Comparison of ENCODE assay signal across 1 cellular context in the genomic region with DNA sequence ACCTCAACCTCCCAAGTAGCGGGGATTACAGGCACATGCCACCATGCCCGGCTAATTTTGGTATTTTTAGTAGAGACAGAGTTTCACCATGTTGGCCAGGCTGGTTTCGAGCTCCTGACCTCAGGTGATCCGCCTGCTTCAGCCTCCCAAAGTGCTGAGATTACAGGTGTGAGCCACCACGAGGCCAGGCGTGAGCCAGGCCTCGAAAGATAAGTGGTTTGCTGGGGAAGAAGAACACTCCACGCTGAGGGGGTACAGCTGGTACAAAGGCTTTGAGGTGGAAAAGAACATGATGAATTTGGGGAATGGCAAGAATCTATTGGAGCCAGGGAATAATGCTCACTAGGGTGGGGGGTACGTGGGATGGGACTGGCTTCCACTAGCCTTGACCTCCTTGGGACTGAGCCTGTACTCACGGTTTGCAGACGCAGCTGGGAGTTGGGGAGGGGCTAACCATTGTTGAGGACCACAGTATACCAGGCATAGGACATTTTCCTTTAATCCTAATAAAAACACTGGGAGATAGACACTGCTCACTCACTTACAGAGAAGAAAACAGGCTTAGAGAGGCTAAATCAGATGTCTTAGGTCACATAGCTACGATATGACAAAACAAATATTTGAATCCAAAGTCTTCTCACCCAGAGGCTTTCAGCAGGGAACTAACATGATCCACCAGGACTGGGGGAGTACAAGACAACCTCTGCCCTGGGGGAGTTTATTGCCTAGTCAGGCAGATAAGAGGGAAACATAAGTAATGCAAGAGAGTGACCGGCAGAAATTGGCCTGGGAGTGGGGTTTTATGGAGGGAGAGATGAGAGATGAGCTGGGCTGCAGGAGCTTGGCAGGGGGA.
A peak's percentile ranks its signal among the peaks of the same experiment; 100 is the strongest.
TF ChIP-seq lines count a peak whose summit lies in the region.

No MANE protein-coding gene starts in this region.

TF ChIP-seq in K562, 482 proteins besides CTCF, POLR2A, EP300 and RAD21:
- no peak for TF ChIP-seq RBM14 (IDR thresholded peaks at IDR 0.05; ENCODE audit: borderline replicate concordance, insufficient read depth, low read depth, low read length)
- TF ChIP-seq RHOXF2B (CRISPR knock-in tag; conservative IDR thresholded peaks at IDR 0.05), result no peak
- TF ChIP-seq, protein P1, sequence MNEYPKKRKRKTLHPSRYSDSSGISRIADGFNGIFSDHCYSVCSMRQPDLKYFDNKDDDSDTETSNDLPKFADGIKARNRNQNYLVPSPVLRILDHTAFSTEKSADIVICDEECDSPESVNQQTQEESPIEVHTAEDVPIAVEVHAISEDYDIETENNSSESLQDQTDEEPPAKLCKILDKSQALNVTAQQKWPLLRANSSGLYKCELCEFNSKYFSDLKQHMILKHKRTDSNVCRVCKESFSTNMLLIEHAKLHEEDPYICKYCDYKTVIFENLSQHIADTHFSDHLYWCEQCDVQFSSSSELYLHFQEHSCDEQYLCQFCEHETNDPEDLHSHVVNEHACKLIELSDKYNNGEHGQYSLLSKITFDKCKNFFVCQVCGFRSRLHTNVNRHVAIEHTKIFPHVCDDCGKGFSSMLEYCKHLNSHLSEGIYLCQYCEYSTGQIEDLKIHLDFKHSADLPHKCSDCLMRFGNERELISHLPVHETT (CRISPR knock-in tag; conservative IDR thresholded peaks at IDR 0.05 in 1 of 2, IDR thresholded peaks at IDR 0.05 in 1 of 2), result no peak
- TF ChIP-seq NCOR1 (IDR thresholded peaks at IDR 0.05), result peak; percentile 49
- peak; percentile 86 for TF ChIP-seq ZNF707 (CRISPR knock-in tag; conservative IDR thresholded peaks at IDR 0.05)
- TF ChIP-seq HDAC1 (IDR thresholded peaks at IDR 0.05), result 0 out of 4 replicates have a peak, but pooled peaks of 1 of the 2 experiments have one; percentile 47
- TF ChIP-seq KDM1A (IDR thresholded peaks at IDR 0.05), result peak; percentile 70 to 79; a peak in 3 of 4 replicates
- TF ChIP-seq EGR1 (conservative IDR thresholded peaks at IDR 0.05), result peak; percentile 29; the same call in 1 of the 2 replicates
- peak; percentile 65 for TF ChIP-seq NFE2 (IDR thresholded peaks at IDR 0.05; ENCODE audit: low read depth)
- TF ChIP-seq, protein P2, sequence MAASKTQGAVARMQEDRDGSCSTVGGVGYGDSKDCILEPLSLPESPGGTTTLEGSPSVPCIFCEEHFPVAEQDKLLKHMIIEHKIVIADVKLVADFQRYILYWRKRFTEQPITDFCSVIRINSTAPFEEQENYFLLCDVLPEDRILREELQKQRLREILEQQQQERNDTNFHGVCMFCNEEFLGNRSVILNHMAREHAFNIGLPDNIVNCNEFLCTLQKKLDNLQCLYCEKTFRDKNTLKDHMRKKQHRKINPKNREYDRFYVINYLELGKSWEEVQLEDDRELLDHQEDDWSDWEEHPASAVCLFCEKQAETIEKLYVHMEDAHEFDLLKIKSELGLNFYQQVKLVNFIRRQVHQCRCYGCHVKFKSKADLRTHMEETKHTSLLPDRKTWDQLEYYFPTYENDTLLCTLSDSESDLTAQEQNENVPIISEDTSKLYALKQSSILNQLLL (CRISPR knock-in tag; IDR thresholded peaks at IDR 0.05; ENCODE audit: borderline replicate concordance), result no peak
- no peak for TF ChIP-seq PHTF2 (CRISPR knock-in tag; IDR thresholded peaks at IDR 0.05)
- peak; percentile 48 for TF ChIP-seq TCF3 (CRISPR knock-in tag; IDR thresholded peaks at IDR 0.05)
- peak; percentile 10 for TF ChIP-seq MEIS2 (IDR thresholded peaks at IDR 0.05; ENCODE audit: partially characterized antibody)
- peak; percentile 10; the same call in 1 of the 2 replicates for TF ChIP-seq MAFF (IDR thresholded peaks at IDR 0.05; ENCODE audit: low read length)
- 0 out of 2 replicates have a peak, but pooled peaks have one; percentile 27 for TF ChIP-seq SMARCA4 (IDR thresholded peaks at IDR 0.05)
- peak; percentile 66; the same call in 1 of the 2 replicates for TF ChIP-seq DPF2 (IDR thresholded peaks at IDR 0.05)
- TF ChIP-seq ARID1B (IDR thresholded peaks at IDR 0.05), result peak; percentile 52
- peak; percentile 66 for TF ChIP-seq C11orf30 (IDR thresholded peaks at IDR 0.05; ENCODE audit: low read depth)
- TF ChIP-seq, protein P3, sequence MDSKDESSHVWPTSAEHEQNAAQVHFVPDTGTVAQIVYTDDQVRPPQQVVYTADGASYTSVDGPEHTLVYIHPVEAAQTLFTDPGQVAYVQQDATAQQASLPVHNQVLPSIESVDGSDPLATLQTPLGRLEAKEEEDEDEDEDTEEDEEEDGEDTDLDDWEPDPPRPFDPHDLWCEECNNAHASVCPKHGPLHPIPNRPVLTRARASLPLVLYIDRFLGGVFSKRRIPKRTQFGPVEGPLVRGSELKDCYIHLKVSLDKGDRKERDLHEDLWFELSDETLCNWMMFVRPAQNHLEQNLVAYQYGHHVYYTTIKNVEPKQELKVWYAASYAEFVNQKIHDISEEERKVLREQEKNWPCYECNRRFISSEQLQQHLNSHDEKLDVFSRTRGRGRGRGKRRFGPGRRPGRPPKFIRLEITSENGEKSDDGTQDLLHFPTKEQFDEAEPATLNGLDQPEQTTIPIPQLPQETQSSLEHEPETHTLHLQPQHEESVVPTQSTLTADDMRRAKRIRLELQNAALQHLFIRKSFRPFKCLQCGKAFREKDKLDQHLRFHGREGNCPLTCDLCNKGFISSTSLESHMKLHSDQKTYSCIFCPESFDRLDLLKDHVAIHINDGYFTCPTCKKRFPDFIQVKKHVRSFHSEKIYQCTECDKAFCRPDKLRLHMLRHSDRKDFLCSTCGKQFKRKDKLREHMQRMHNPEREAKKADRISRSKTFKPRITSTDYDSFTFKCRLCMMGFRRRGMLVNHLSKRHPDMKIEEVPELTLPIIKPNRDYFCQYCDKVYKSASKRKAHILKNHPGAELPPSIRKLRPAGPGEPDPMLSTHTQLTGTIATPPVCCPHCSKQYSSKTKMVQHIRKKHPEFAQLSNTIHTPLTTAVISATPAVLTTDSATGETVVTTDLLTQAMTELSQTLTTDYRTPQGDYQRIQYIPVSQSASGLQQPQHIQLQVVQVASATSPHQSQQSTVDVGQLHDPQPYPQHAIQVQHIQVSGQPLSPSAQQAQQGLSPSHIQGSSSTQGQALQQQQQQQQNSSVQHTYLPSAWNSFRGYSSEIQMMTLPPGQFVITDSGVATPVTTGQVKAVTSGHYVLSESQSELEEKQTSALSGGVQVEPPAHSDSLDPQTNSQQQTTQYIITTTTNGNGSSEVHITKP (IDR thresholded peaks at IDR 0.05; ENCODE audit: partially characterized antibody), result peak; percentile 83
- TF ChIP-seq RCOR1 (IDR thresholded peaks at IDR 0.05; ENCODE audit: borderline replicate concordance in 1 of 2, low read depth in 2 of 2, low read length in 2 of 2), result peak in 1 of 2 experiments; percentile 67; a peak in 2 of 4 replicates
- peak; percentile 16; the same call in 1 of the 2 replicates for TF ChIP-seq CREM (IDR thresholded peaks at IDR 0.05; ENCODE audit: low read depth)
- peak; percentile 57 for TF ChIP-seq CBFA2T3 (IDR thresholded peaks at IDR 0.05)
- TF ChIP-seq KLF16 (IDR thresholded peaks at IDR 0.05), result 0 out of 2 replicates have a peak, but pooled peaks have one; percentile 33
- TF ChIP-seq ATF1 (CRISPR knock-in tag; IDR thresholded peaks at IDR 0.05), result no peak
- 0 out of 2 replicates have a peak, but pooled peaks have one; percentile 12 for TF ChIP-seq ATF1 (tag; IDR thresholded peaks at IDR 0.05)
- no peak for TF ChIP-seq SP2 (IDR thresholded peaks at IDR 0.05; ENCODE audit: extremely low read depth, low read depth, low read length, poor library complexity, severe bottlenecking)
- peak; percentile 82 for TF ChIP-seq ZNF316 (IDR thresholded peaks at IDR 0.05)
- no peak for TF ChIP-seq ZNF140 (CRISPR knock-in tag; IDR thresholded peaks at IDR 0.05)
- peak; percentile 53 for TF ChIP-seq MAFG (tag; conservative IDR thresholded peaks at IDR 0.05)
- TF ChIP-seq, protein P4, sequence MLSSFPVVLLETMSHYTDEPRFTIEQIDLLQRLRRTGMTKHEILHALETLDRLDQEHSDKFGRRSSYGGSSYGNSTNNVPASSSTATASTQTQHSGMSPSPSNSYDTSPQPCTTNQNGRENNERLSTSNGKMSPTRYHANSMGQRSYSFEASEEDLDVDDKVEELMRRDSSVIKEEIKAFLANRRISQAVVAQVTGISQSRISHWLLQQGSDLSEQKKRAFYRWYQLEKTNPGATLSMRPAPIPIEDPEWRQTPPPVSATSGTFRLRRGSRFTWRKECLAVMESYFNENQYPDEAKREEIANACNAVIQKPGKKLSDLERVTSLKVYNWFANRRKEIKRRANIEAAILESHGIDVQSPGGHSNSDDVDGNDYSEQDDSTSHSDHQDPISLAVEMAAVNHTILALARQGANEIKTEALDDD (IDR thresholded peaks at IDR 0.05), result peak; percentile 73; the same call in 1 of the 2 replicates
- TF ChIP-seq CBFA2T2 (conservative IDR thresholded peaks at IDR 0.05), result peak; percentile 27
